In the genomic region with DNA sequence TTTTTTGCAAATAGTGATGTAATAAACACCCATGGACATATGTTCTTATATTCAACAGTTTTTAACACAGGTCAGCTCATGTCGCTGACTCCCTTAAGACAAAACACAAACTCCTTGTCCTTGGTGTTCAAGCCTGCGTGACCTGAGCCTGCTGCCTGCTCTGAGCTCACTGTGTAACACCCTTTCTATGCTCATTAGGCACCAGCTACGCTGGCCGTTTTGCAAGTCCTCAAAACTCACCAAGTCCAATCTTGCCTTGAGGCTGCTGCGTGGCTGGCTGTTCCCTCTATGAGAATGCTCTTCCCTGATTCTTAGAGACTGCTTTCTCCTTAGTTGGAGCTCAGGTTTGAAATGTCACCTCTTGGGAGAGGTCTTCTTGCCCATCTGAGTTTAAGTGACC, we compare ENCODE assay signal across 28 cellular contexts.
"Had no signal": no experiment of that assay in that cellular context is flagged by ENCODE, and none has a peak within 500 bp of the region (broad histone marks: within the 10 kb centered on the region; RNA-seq: fewer than 3 reads in every experiment).

No MANE protein-coding gene starts in this region.

- H3K27ac ChIP-seq: adrenal gland, body of pancreas, colonic mucosa, dorsolateral prefrontal cortex had no signal

- ATAC-seq: activated CD4-positive, alpha-beta T cell treated with anti-CD3 and anti-CD28 coated beads for 36 hours; activated CD8-positive, alpha-beta memory T cell treated with anti-CD3 and anti-CD28 coated beads, Interleukin-2, amount 10 ng/mL, durations not matched to agents 7 days and 5 days; activated CD8-positive, alpha-beta T cell treated with anti-CD3 and anti-CD28 coated beads, Interleukin-2, amount 10 ng/mL, durations not matched to agents 7 days and 5 days; activated naive CD8-positive, alpha-beta T cell treated with anti-CD3 and anti-CD28 coated beads, Interleukin-2, amount 50 U/mL, for 24 hours; body of pancreas; effector memory CD8-positive, alpha-beta T cell; esophagus mucosa had no signal

- H3K4me3 ChIP-seq: adrenal gland, body of pancreas, colonic mucosa, dorsolateral prefrontal cortex had no signal

- DNase-seq: activated CD4-positive, alpha-beta memory T cell treated with anti-CD3 and anti-CD28 coated beads for 36 hours; activated CD4-positive, alpha-beta T cell treated with anti-CD3 and anti-CD28 coated beads for 36 hours; activated CD4-positive, alpha-beta T cell treated with anti-CD3 and anti-CD28 coated beads, Interleukin-2, amount 10 ng/mL, durations not matched to agents 24 days and 14 days; activated CD4-positive, CD25-positive, alpha-beta regulatory T cell; activated CD4-positive, CD25-positive, alpha-beta regulatory T cell treated with anti-CD3 and anti-CD28 coated beads, Interleukin-2, amount 50 U/mL, for 72 hours; activated CD8-positive, alpha-beta memory T cell treated with anti-CD3 and anti-CD28 coated beads, Interleukin-2, amount 10 ng/mL, durations not matched to agents 7 days and 5 days; activated CD8-positive, alpha-beta memory T cell treated with anti-CD3 and anti-CD28 coated beads, Interleukin-2, amount 50 U/mL, for 4 hours; activated CD8-positive, alpha-beta T cell treated with anti-CD3 and anti-CD28 coated beads, Interleukin-2, amount 10 ng/mL, durations not matched to agents 7 days and 5 days; activated naive CD4-positive, alpha-beta T cell treated with anti-CD3 and anti-CD28 coated beads for 36 hours; activated naive CD8-positive, alpha-beta T cell treated with anti-CD3 and anti-CD28 coated beads for 36 hours; activated naive CD8-positive, alpha-beta T cell treated with anti-CD3 and anti-CD28 coated beads, Interleukin-2, amount 50 U/mL, for 24 hours; activated T-cell treated with anti-CD3 and anti-CD28 coated beads, Interleukin-2, amount 50 U/mL, for 1 hour; activated T-cell treated with anti-CD3 and anti-CD28 coated beads, Interleukin-2, amount 50 U/mL, for 48 hours; adrenal gland; amygdala; aorta; central memory CD4-positive, alpha-beta T cell; cerebellar nuclear complex; colonic mucosa; effector CD4-positive, alpha-beta T cell; effector memory CD8-positive, alpha-beta T cell; foreskin fibroblast; T-helper 2 cell had no signal

- FAIRE-seq: endometrium, frontal cortex had no signal
